ENCODE assay signal across 1 cellular context in the genomic region with DNA sequence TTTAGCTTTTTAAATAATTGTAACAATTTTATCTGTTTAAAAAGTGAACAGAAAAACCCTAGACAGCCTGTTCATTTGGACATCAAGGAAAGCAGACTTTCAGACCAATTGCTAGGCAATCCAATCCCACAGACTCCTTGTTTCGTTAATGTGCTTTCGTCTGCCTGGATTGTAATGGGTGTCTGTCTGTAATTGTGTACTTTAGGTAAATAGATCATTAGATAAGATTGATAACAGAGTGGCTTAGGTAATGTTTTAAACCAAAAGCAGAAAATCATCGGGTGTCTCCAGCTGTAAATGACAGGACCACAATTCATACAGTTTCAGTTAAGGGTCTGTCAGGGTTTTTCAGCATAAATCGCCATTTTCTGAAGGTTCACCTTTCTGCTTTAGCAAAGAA.
TF ChIP-seq lines count a peak whose summit lies in the region.

No MANE protein-coding gene starts in this region.

TF ChIP-seq in SK-N-SH, 30 proteins besides CTCF, POLR2A, EP300 and RAD21 (continued from another document):
- TF ChIP-seq, protein P1, sequence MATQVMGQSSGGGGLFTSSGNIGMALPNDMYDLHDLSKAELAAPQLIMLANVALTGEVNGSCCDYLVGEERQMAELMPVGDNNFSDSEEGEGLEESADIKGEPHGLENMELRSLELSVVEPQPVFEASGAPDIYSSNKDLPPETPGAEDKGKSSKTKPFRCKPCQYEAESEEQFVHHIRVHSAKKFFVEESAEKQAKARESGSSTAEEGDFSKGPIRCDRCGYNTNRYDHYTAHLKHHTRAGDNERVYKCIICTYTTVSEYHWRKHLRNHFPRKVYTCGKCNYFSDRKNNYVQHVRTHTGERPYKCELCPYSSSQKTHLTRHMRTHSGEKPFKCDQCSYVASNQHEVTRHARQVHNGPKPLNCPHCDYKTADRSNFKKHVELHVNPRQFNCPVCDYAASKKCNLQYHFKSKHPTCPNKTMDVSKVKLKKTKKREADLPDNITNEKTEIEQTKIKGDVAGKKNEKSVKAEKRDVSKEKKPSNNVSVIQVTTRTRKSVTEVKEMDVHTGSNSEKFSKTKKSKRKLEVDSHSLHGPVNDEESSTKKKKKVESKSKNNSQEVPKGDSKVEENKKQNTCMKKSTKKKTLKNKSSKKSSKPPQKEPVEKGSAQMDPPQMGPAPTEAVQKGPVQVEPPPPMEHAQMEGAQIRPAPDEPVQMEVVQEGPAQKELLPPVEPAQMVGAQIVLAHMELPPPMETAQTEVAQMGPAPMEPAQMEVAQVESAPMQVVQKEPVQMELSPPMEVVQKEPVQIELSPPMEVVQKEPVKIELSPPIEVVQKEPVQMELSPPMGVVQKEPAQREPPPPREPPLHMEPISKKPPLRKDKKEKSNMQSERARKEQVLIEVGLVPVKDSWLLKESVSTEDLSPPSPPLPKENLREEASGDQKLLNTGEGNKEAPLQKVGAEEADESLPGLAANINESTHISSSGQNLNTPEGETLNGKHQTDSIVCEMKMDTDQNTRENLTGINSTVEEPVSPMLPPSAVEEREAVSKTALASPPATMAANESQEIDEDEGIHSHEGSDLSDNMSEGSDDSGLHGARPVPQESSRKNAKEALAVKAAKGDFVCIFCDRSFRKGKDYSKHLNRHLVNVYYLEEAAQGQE (IDR thresholded peaks at IDR 0.05; ENCODE audit: low read depth, low read length), result no peak
